In genomic region chr2:1378456-1379150, GRCh38 we compare ENCODE assay signal across 32 cellular contexts. TPM values are rescaled to one million over a fixed set of nuclear protein-coding genes. Genes with fewer than 3 reads are reported as not detected.
"Had no signal": no experiment of that assay in that cellular context is flagged by ENCODE, and none has a peak within 500 bp of the region (broad histone marks: within the 10 kb centered on the region; RNA-seq: fewer than 3 reads in every experiment).

No MANE protein-coding gene starts in this region.

- H3K27me3 ChIP-seq: neural progenitor cell, neutrophil, spleen, testis, tibial nerve, upper lobe of right lung, uterus had no signal

- H3K4me1 ChIP-seq: neural progenitor cell, parathyroid adenoma, psoas muscle, spleen, suprapubic skin, tibial nerve, upper lobe of right lung, uterus had no signal

- H3K27ac ChIP-seq: neural progenitor cell, neutrophil, parathyroid adenoma, psoas muscle, spleen, suprapubic skin, testis, tibial nerve, upper lobe of right lung, uterus had no signal

- H3K36me3 ChIP-seq: neural progenitor cell, neutrophil, spleen, suprapubic skin, tibial nerve, upper lobe of right lung, uterus had no signal

- DNase-seq: naive thymus-derived CD4-positive, alpha-beta T cell; natural killer cell; nucleus accumbens; posterior cingulate gyrus; psoas muscle; right cardiac atrium; spleen; stimulated activated CD4-positive, alpha-beta T cell treated with anti-CD3 and anti-CD28 coated beads, Interleukin-12 subunit alpha, Interleukin-12 subunit beta, amount 100 ng/mL, for 4 hours; stimulated activated CD4-positive, alpha-beta T cell treated with anti-CD3 and anti-CD28 coated beads, Interleukin-1b, Interleukin-23, amount 100 ng/mL, for 48 hours; stimulated activated CD4-positive, alpha-beta T cell treated with anti-CD3 and anti-CD28 coated beads, Interleukin-4, amount 100 ng/mL, for 1 hour; stimulated activated CD4-positive, alpha-beta T cell treated with anti-CD3 and anti-CD28 coated beads, Interleukin-4, amount 100 ng/mL, for 4 hours; stimulated activated CD8-positive, alpha-beta memory T cell treated with anti-CD3 and anti-CD28 coated beads, Interleukin-4, amount 100 ng/mL, for 48 hours; stimulated activated naive CD4-positive, alpha-beta T cell; stimulated activated naive CD8-positive, alpha-beta T cell treated with anti-CD3 and anti-CD28 coated beads, Interleukin-15, amount 100 ng/mL, for 72 hours; stimulated activated naive CD8-positive, alpha-beta T cell treated with anti-CD3 and anti-CD28 coated beads, Interleukin-15, Interleukin-2, amounts not matched to agents 100 U/mL and 50 U/mL, for 24 hours; substantia nigra; testis; upper lobe of right lung; uterus had no signal

- ATAC-seq: naive thymus-derived CD4-positive, alpha-beta T cell; natural killer cell; psoas muscle; right cardiac atrium; sciatic nerve; stimulated activated memory B cell treated with anti-CD40 and anti-IgM and Interleukin-4, amounts not matched to agents 10 μg/mL and 1 μg/mL and 100 μg/mL, for 72 hours; stimulated activated naive CD8-positive, alpha-beta T cell treated with anti-CD3 and anti-CD28 coated beads, Interleukin-15, amount 100 ng/mL, for 72 hours; stimulated activated naive CD8-positive, alpha-beta T cell treated with anti-CD3 and anti-CD28 coated beads, Interleukin-15, Interleukin-2, amounts not matched to agents 100 U/mL and 50 U/mL, for 24 hours; upper lobe of right lung had no signal

- H3K4me3 ChIP-seq: neural progenitor cell, psoas muscle, skin epidermis, smooth muscle cell, spleen, suprapubic skin, testis, tibial nerve, upper lobe of right lung, uterus had no signal

- H3K9me3 ChIP-seq: neutrophil, suprapubic skin, testis, upper lobe of right lung, uterus had no signal

RNA-seq across cellular contexts. Expression of gene TPO, which starts 34.7 kb away (rescaled TPM):
- total RNA-seq: natural killer cell, osteocyte, progenitor cell of endocrine pancreas, renal cortical epithelial cell, smooth muscle cell, upper lobe of right lung had no signal
- polyA plus RNA-seq: naive thymus-derived CD4-positive, alpha-beta T cell; neural cell; smooth muscle cell had no signal
